ENCODE assay signal across 8 cellular contexts in genomic region chr17:50272711-50273653, GRCh38. TPM values are rescaled to one million over a fixed set of nuclear protein-coding genes. Genes with fewer than 3 reads are reported as not detected.
DNase-seq lines count a peak whose midpoint lies in the region; ATAC-seq and TF ChIP-seq lines count a peak whose summit lies in the region.

No MANE protein-coding gene starts in this region.

- peak; percentile 74 to 77 for TF ChIP-seq CTCF in GM23338 (conservative IDR thresholded peaks at IDR 0.05; ENCODE audit: low read depth in 2 of 2)
- TF ChIP-seq CTCF in psoas muscle (IDR thresholded peaks at IDR 0.05) = peak; percentile 91

- ATAC-seq in GM23338 = peak; percentile 66
- peak; percentile 68 to 71 for ATAC-seq in left cardiac atrium
- peak; percentile 73 to 82 (median 76) for ATAC-seq in psoas muscle

- intact Hi-C loops in left cardiac atrium (cut with DNase I) (loop anchor here (2.0 to 5.0 kb wide), 2 partner anchors 71 to 72 kb away; partner anchors contain the start of gene COL1A1 (in 2 of the 2)), psoas muscle (cut with DNase I) (loop anchor here (2.0 to 10.0 kb wide), 2 partner anchors 72 to 238 kb away; partner anchors contain the start of gene COL1A1 (in 1 of the 2))

- H3K36me3 ChIP-seq in GM23338 (ENCODE audit: insufficient read depth) = no peaks in the 10 kb centered on the region
- H3K36me3 ChIP-seq in psoas muscle (ENCODE audit: insufficient read depth in 1 of 2, low read depth in 1 of 2) = no peaks in the 10 kb centered on the region

- no peaks in the 10 kb centered on the region for H3F3A ChIP-seq in GM23338 (replicated peaks; ENCODE audit: low read depth)

- peaks cover 15% of the 10 kb centered on the region; the same call in 1 of the 2 replicates for H3K27me3 ChIP-seq in GM23338 (ENCODE audit: insufficient read depth)
- peaks cover 0 to 28% (median 14%) of the 10 kb centered on the region in 3 donors for H3K27me3 ChIP-seq in psoas muscle (ENCODE audit: insufficient read depth in 3 of 3, low read length in 2 of 3)

- peaks cover 15% of the 10 kb centered on the region for H3K27me3 Mint-ChIP-seq in GM23338 (ENCODE audit: insufficient read depth, low read depth, poor library complexity)
- peaks cover 18% of the 10 kb centered on the region for H3K27me3 Mint-ChIP-seq in activated naive CD8-positive, alpha-beta T cell

- H3K36me3 Mint-ChIP-seq in GM23338 (ENCODE audit: low read depth) = no peaks in the 10 kb centered on the region
- no peaks in the 10 kb centered on the region for H3K36me3 Mint-ChIP-seq in activated naive CD8-positive, alpha-beta T cell

- H3K79me2 ChIP-seq in GM23338 (replicated peaks; ENCODE audit: insufficient read depth) = 0 out of 2 replicates have a peak, but pooled peaks cover 3% of the 10 kb centered on the region

- H3K27ac Mint-ChIP-seq in GM23338 = peak overlapping the region; percentile 53; the same call in 1 of the 2 replicates
- no peak overlapping the region for H3K27ac Mint-ChIP-seq in activated naive CD8-positive, alpha-beta T cell

- no peaks in the 10 kb centered on the region for H4K20me1 ChIP-seq in GM23338 (replicated peaks; ENCODE audit: insufficient read depth)

- H3K9me2 ChIP-seq in GM23338 (ENCODE audit: insufficient read depth) = no peaks in the 10 kb centered on the region

- H3K4me2 ChIP-seq in GM23338 = peak overlapping the region; percentile 93

- peaks cover 57% of the 10 kb centered on the region for H3K4me1 ChIP-seq in GM23338 (ENCODE audit: insufficient read depth)
- H3K4me1 ChIP-seq in psoas muscle = no peaks in the 10 kb centered on the region

- 3 to 6% (median 4%) methylated on average over 44 to 57 of the region's 57 CpGs for WGBS in psoas muscle, 3 donors

- no peaks in the 10 kb centered on the region for H3K9me3 Mint-ChIP-seq in GM23338
- H3K9me3 Mint-ChIP-seq in activated naive CD8-positive, alpha-beta T cell (ENCODE audit: low read depth) = no peaks in the 10 kb centered on the region

- H3K9me3 ChIP-seq in psoas muscle = no peaks in the 10 kb centered on the region

- peak overlapping the region; percentile 55 for H3K4me3 ChIP-seq in GM23338
- peak overlapping the region; percentile 70 for H3K4me3 ChIP-seq in psoas muscle

- H3K27ac ChIP-seq in GM23338 (ENCODE audit: low read depth) = no peak overlapping the region
- H3K27ac ChIP-seq in psoas muscle = peak overlapping the region; percentile 16

- in situ Hi-C loops in ACHN (cut with HindIII; ENCODE audit: low pct_ligation_motif_present, low pct_unique_long_range_greater_than_20kb, low sequenced_read_pairs) = no loop called here

- peak; percentile 48 for DNase-seq in ACHN
- peak; percentile 83 for DNase-seq in GM23338 (ENCODE audit: low spot score)
- DNase-seq in SK-N-DZ (ENCODE audit: low spot score) = peak; percentile 41
- peak; percentile 64 for DNase-seq in left cardiac atrium
- peak; percentile 55 to 75 for DNase-seq in psoas muscle
- DNase-seq in NCI-H1048 (lab: John Stamatoyannopoulos, UW) = no peak
- no peak for DNase-seq in SIG-M5 (lab: John Stamatoyannopoulos, UW)

- H3K4me1 Mint-ChIP-seq in GM23338 = peaks cover 55% of the 10 kb centered on the region
- peaks cover 4% of the 10 kb centered on the region for H3K4me1 Mint-ChIP-seq in activated naive CD8-positive, alpha-beta T cell (ENCODE audit: low read depth)

- H2AFZ ChIP-seq in GM23338 = peak overlapping the region; percentile 94

- H3K4me3 Mint-ChIP-seq in GM23338 = peak overlapping the region; percentile 66
- H3K4me3 Mint-ChIP-seq in activated naive CD8-positive, alpha-beta T cell = peak overlapping the region; percentile 83

TF ChIP-seq in GM23338, 12 proteins besides CTCF, POLR2A, EP300 and RAD21:
- TF ChIP-seq, protein P1, sequence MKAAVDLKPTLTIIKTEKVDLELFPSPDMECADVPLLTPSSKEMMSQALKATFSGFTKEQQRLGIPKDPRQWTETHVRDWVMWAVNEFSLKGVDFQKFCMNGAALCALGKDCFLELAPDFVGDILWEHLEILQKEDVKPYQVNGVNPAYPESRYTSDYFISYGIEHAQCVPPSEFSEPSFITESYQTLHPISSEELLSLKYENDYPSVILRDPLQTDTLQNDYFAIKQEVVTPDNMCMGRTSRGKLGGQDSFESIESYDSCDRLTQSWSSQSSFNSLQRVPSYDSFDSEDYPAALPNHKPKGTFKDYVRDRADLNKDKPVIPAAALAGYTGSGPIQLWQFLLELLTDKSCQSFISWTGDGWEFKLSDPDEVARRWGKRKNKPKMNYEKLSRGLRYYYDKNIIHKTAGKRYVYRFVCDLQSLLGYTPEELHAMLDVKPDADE (IDR thresholded peaks at IDR 0.05) = no peak
- TF ChIP-seq EZH2 (IDR thresholded peaks at IDR 0.05; ENCODE audit: low read depth, unreplicated experiment) (no peak), JUNB (IDR thresholded peaks at IDR 0.05; ENCODE audit: unreplicated experiment) (no peak), EZH2phosphoT487 (IDR thresholded peaks at IDR 0.05; ENCODE audit: unreplicated experiment) (no peak), POLR2AphosphoS5 (IDR thresholded peaks at IDR 0.05; ENCODE audit: low read depth) (no peak), ZNF114 (CRISPR knock-in tag; IDR thresholded peaks at IDR 0.05) (no peak), STAT1 (IDR thresholded peaks at IDR 0.05; ENCODE audit: unreplicated experiment) (no peak), ZNF331 (CRISPR knock-in tag; IDR thresholded peaks at IDR 0.05; ENCODE audit: low read depth) (no peak)
- TF ChIP-seq, protein P2, sequence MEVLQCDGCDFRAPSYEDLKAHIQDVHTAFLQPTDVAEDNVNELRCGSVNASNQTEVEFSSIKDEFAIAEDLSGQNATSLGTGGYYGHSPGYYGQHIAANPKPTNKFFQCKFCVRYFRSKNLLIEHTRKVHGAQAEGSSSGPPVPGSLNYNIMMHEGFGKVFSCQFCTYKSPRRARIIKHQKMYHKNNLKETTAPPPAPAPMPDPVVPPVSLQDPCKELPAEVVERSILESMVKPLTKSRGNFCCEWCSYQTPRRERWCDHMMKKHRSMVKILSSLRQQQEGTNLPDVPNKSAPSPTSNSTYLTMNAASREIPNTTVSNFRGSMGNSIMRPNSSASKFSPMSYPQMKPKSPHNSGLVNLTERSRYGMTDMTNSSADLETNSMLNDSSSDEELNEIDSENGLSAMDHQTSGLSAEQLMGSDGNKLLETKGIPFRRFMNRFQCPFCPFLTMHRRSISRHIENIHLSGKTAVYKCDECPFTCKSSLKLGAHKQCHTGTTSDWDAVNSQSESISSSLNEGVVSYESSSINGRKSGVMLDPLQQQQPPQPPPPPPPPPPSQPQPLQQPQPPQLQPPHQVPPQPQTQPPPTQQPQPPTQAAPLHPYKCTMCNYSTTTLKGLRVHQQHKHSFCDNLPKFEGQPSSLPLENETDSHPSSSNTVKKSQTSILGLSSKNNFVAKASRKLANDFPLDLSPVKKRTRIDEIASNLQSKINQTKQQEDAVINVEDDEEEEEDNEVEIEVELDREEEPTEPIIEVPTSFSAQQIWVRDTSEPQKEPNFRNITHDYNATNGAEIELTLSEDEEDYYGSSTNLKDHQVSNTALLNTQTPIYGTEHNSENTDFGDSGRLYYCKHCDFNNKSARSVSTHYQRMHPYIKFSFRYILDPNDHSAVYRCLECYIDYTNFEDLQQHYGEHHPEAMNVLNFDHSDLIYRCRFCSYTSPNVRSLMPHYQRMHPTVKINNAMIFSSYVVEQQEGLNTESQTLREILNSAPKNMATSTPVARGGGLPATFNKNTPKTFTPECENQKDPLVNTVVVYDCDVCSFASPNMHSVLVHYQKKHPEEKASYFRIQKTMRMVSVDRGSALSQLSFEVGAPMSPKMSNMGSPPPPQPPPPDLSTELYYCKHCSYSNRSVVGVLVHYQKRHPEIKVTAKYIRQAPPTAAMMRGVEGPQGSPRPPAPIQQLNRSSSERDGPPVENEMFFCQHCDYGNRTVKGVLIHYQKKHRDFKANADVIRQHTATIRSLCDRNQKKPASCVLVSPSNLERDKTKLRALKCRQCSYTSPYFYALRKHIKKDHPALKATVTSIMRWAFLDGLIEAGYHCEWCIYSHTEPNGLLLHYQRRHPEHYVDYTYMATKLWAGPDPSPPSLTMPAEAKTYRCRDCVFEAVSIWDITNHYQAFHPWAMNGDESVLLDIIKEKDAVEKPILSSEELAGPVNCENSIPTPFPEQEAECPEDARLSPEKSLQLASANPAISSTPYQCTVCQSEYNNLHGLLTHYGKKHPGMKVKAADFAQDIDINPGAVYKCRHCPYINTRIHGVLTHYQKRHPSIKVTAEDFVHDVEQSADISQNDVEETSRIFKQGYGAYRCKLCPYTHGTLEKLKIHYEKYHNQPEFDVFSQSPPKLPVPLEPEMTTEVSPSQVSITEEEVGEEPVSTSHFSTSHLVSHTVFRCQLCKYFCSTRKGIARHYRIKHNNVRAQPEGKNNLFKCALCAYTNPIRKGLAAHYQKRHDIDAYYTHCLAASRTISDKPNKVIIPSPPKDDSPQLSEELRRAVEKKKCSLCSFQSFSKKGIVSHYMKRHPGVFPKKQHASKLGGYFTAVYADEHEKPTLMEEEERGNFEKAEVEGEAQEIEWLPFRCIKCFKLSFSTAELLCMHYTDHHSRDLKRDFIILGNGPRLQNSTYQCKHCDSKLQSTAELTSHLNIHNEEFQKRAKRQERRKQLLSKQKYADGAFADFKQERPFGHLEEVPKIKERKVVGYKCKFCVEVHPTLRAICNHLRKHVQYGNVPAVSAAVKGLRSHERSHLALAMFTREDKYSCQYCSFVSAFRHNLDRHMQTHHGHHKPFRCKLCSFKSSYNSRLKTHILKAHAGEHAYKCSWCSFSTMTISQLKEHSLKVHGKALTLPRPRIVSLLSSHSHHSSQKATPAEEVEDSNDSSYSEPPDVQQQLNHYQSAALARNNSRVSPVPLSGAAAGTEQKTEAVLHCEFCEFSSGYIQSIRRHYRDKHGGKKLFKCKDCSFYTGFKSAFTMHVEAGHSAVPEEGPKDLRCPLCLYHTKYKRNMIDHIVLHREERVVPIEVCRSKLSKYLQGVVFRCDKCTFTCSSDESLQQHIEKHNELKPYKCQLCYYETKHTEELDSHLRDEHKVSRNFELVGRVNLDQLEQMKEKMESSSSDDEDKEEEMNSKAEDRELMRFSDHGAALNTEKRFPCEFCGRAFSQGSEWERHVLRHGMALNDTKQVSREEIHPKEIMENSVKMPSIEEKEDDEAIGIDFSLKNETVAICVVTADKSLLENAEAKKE (CRISPR knock-in tag; IDR thresholded peaks at IDR 0.05) = no peak

RNA-seq across cellular contexts. Expression of gene TMEM92, which starts 1.3 kb away (rescaled TPM):
- total RNA-seq in GM23338 (2014; rRNA removed; shearing (Covaris generic)) = 7.3 and 9.7 TPM in 2 replicates
- 13.4 and 18.4 TPM in 2 replicates for polyA plus RNA-seq in GM23338 (2016; fragmentation: Nextera tagmentation; extraction: Ambion mirVana)
- polyA plus RNA-seq in SK-N-DZ (2014; cell fraction: cytosol; rRNA removed) = not detected in 2 replicates
- polyA plus RNA-seq in SK-N-DZ (2014; cell fraction: nucleus; rRNA removed) = not detected in 2 replicates
- under 1 TPM; 0.10 to 0.65 TPM for total RNA-seq in left cardiac atrium
- total RNA-seq in psoas muscle = not detected
- under 1 TPM in 2 of 3 donors, not detected in 1; 0.01 to 0.07 TPM for polyA plus RNA-seq in psoas muscle

Comparison
In these comparisons a context has a peak if more than half of its experiments do, and no peak if none do; other contexts are left out.
1. DNase-seq: peak in ACHN (single experiment), GM23338 (single experiment), SK-N-DZ (single experiment), left cardiac atrium (single experiment) and psoas muscle (2 of 2); none in NCI-H1048 (single experiment) and SIG-M5 (single experiment).
2. Peak in every context shown above with its lines, with median percentiles within 50 percentile points of each other: ATAC-seq.